ENCODE assay signal across 16 cellular contexts in the genomic region with DNA sequence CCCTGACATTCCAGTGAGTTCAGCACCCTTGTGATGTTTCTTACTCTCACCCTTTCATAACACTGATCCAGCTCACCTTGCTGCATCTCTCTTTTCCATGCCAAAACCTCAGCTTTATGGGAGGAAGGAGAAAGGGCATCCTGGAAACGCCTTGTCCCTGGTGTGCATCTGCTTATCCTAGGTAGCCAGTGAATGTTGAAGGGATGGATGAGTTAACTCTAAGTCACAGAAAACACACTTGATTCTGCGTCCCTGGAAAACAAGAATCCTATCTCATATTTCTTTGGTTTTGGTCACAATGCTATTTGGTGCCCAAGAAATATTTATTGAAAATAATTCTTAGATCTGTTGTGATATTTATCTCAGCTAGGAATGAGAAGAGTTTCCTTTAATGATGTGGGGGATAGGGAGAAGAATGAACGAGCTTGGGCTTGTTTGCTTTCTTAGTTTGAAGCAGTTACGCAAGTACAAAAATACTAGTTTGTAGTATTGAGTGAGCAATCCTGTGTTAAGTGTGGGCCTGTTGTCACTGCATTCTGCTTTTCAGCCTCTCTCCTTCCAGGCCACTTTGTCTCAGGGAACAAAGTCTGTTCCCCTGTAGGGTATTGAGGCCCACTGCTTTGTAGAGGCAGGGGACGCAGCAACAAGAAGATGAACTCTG.
DNase-seq lines count a peak whose midpoint lies in the region; ATAC-seq and TF ChIP-seq lines count a peak whose summit lies in the region.
"Had no signal": no experiment of that assay in that cellular context is flagged by ENCODE, and none has a peak within 500 bp of the region (broad histone marks: within the 10 kb centered on the region; RNA-seq: fewer than 3 reads in every experiment).

No MANE protein-coding gene starts in this region.

- H3K4me1 ChIP-seq in PC-3 (ENCODE audit: insufficient read depth, low read length) = peaks cover 77% of the 10 kb centered on the region
- peaks cover 6% of the 10 kb centered on the region for H3K4me1 ChIP-seq in effector memory CD4-positive, alpha-beta T cell (ENCODE audit: control insufficient read depth, insufficient read depth, low read length, poor library complexity, severe bottlenecking)

- no peaks in the 10 kb centered on the region for H3K9me2 ChIP-seq in PC-3 (replicated peaks; ENCODE audit: low read length)

- ATAC-seq in PC-3 = peak; percentile 77
- ATAC-seq in effector memory CD8-positive, alpha-beta T cell (replicated peaks) = no peak

- H3K27ac ChIP-seq in PC-3 (ENCODE audit: low read length) = peak overlapping the region; percentile 86
- no peak overlapping the region for H3K27ac ChIP-seq in effector memory CD4-positive, alpha-beta T cell (ENCODE audit: insufficient read depth, low read length, poor library complexity, severe bottlenecking)

- peaks cover 4% of the 10 kb centered on the region; the same call in 1 of the 2 replicates for H3K79me2 ChIP-seq in PC-3 (ENCODE audit: low read length)

- no peaks in the 10 kb centered on the region for H3K9me3 ChIP-seq in PC-3 (ENCODE audit: low read length)
- H3K9me3 ChIP-seq in effector memory CD4-positive, alpha-beta T cell (ENCODE audit: control insufficient read depth, low read length) = no peaks in the 10 kb centered on the region

- TSS peak; percentile 28 for BruUV-seq in PC-3 (replicated peaks; lab: Mats Ljungman, UMichigan)
- no TSS peak for BruUV-seq in Calu3 (replicated peaks; lab: Mats Ljungman, UMichigan)

- H3K4me1 Mint-ChIP-seq in osteocyte (ENCODE audit: unreplicated experiment) (peaks cover 24% of the 10 kb centered on the region), Calu3 (ENCODE audit: low read depth, unreplicated experiment) (peaks cover 17% of the 10 kb centered on the region)
- peaks cover 13 to 35% of the 10 kb centered on the region in 2 donors for H3K4me1 Mint-ChIP-seq in effector memory CD8-positive, alpha-beta T cell (ENCODE audit: low read depth in 2 of 2)

- CTCF ChIA-PET in PC-3 (lab: Charles Lee) = interaction anchor here (0.5 to 1.8 kb wide), 5 partner anchors 11 to 131 kb away, joined by 3 to 9 read pairs (median 6); no protein-coding TSS in a partner anchor
- CTCF ChIA-PET in Calu3 (lab: Charles Lee) = no interaction called here

- H3K4me3 Mint-ChIP-seq in osteocyte (ENCODE audit: unreplicated experiment) = no peak overlapping the region
- H3K4me3 Mint-ChIP-seq in Calu3 (ENCODE audit: low read depth, unreplicated experiment) = no peak overlapping the region
- H3K4me3 Mint-ChIP-seq in effector memory CD8-positive, alpha-beta T cell = no peak overlapping the region

- H3K27me3 ChIP-seq in PC-3 (ENCODE audit: low read length) = no peaks in the 10 kb centered on the region
- H3K27me3 ChIP-seq in effector memory CD4-positive, alpha-beta T cell (replicated peaks; ENCODE audit: control insufficient read depth, insufficient read depth, low read length, poor library complexity, severe bottlenecking) = no peaks in the 10 kb centered on the region

- POLR2A ChIA-PET in PC-3 (lab: Charles Lee; ENCODE audit: unreplicated experiment) = interaction anchor here (0.5 to 0.7 kb wide), 2 partner anchors 90 to 215 kb away, joined by 3 read pairs; no protein-coding TSS in a partner anchor

- H2AFZ ChIP-seq in PC-3 (ENCODE audit: low read length) = peak overlapping the region; percentile 0; the same call in 1 of the 2 replicates

- H3K27me3 Mint-ChIP-seq in osteocyte (ENCODE audit: unreplicated experiment) (no peaks in the 10 kb centered on the region), Calu3 (ENCODE audit: unreplicated experiment) (no peaks in the 10 kb centered on the region)
- H3K27me3 Mint-ChIP-seq in effector memory CD8-positive, alpha-beta T cell = no peaks in the 10 kb centered on the region

- H3K4me3 ChIP-seq in PC-3 (ENCODE audit: low read length) = peak overlapping the region; percentile 5; the same call in 1 of the 2 replicates
- no peak overlapping the region for H3K4me3 ChIP-seq in choroid plexus epithelial cell (ENCODE audit: low read depth, low read length)
- no peak overlapping the region for H3K4me3 ChIP-seq in effector memory CD4-positive, alpha-beta T cell (ENCODE audit: insufficient read depth, low read depth, low read length, poor library complexity, severe bottlenecking)
- H3K4me3 ChIP-seq: lung had no signal

- H3K9me3 Mint-ChIP-seq in osteocyte (ENCODE audit: unreplicated experiment) (no peaks in the 10 kb centered on the region), Calu3 (ENCODE audit: low read depth, unreplicated experiment) (no peaks in the 10 kb centered on the region)
- H3K9me3 Mint-ChIP-seq in effector memory CD8-positive, alpha-beta T cell = no peaks in the 10 kb centered on the region

- peaks cover 24% of the 10 kb centered on the region for H3F3A ChIP-seq in PC-3 (ENCODE audit: low read length, unreplicated experiment)

- no peaks in the 10 kb centered on the region for H4K20me1 ChIP-seq in PC-3 (ENCODE audit: low read length)

- H3K9ac ChIP-seq in PC-3 (ENCODE audit: low read length) = peak overlapping the region; percentile 59

- DNase-seq in EH (ENCODE audit: low read depth) (peak; percentile 86), PC-3 (peak; percentile 100), choroid plexus epithelial cell (ENCODE audit: low read depth) (peak; percentile 52), osteocyte (ENCODE audit: extremely low spot score, unreplicated experiment) (no peak), Calu3 (no peak), NCI-H748 (lab: John Stamatoyannopoulos, UW; ENCODE audit: unreplicated experiment) (no peak)
- no peak for DNase-seq in effector memory CD4-positive, alpha-beta T cell
- no peak for DNase-seq in effector memory CD8-positive, alpha-beta T cell
- DNase-seq: activated CD4-positive, alpha-beta T cell treated with anti-CD3 and anti-CD28 coated beads, Interleukin-2, amount 50 U/mL, for 48 hours; COR-L47; effector CD8-positive, alpha-beta T cell; hypothalamus; OCI-M1; posterior cingulate gyrus; stimulated activated CD4-positive, alpha-beta T cell treated with anti-CD3 and anti-CD28 coated beads, Interleukin-2, amount 100 ng/mL, for 48 hours had no signal

- H3K36me3 ChIP-seq in PC-3 (ENCODE audit: low read depth, low read length) = no peaks in the 10 kb centered on the region
- H3K36me3 ChIP-seq in effector memory CD4-positive, alpha-beta T cell (ENCODE audit: control insufficient read depth, insufficient read depth, low read length) = no peaks in the 10 kb centered on the region

- intact Hi-C loops in PC-3 (cut with micrococcal nuclease) (loop anchor here (2.0 to 10.0 kb wide), 2 partner anchors 191 to 553 kb away; no protein-coding TSS in a partner anchor), Calu3 (cut with micrococcal nuclease; ENCODE audit: unreplicated experiment) (no loop called here)

- peak overlapping the region; percentile 65 for H3K4me2 ChIP-seq in PC-3 (ENCODE audit: low read length)

- H3K27ac Mint-ChIP-seq in osteocyte (ENCODE audit: unreplicated experiment) = peak overlapping the region; percentile 56
- H3K27ac Mint-ChIP-seq in Calu3 (ENCODE audit: unreplicated experiment) = no peak overlapping the region
- no peak overlapping the region for H3K27ac Mint-ChIP-seq in effector memory CD8-positive, alpha-beta T cell

- H3K36me3 Mint-ChIP-seq in osteocyte (ENCODE audit: unreplicated experiment) (peaks cover 11% of the 10 kb centered on the region), Calu3 (ENCODE audit: insufficient read depth, unreplicated experiment) (no peaks in the 10 kb centered on the region)
- peaks cover 9% of the 10 kb centered on the region for H3K36me3 Mint-ChIP-seq in effector memory CD8-positive, alpha-beta T cell (ENCODE audit: insufficient read depth)

- TF ChIP-seq CTCF in PC-3 (conservative IDR thresholded peaks at IDR 0.05; ENCODE audit: low read depth, low read length) = no peak
- no peak for TF ChIP-seq CTCF in choroid plexus epithelial cell (conservative IDR thresholded peaks at IDR 0.05; ENCODE audit: low read depth, low read length)
- TF ChIP-seq CTCF in osteocyte (IDR thresholded peaks at IDR 0.05) = no peak
- TF ChIP-seq CTCF in Calu3 (IDR thresholded peaks at IDR 0.05; ENCODE audit: unreplicated experiment) = no peak

Comparison
In these comparisons a context has a peak if more than half of its experiments do, and no peak if none do; other contexts are left out.
1. DNase-seq: peak in EH (single experiment), PC-3 (single experiment) and choroid plexus epithelial cell (single experiment); none in osteocyte (single experiment), Calu3 (single experiment), effector memory CD4-positive, alpha-beta T cell (0 of 3), NCI-H748 (single experiment) and effector memory CD8-positive, alpha-beta T cell (0 of 3).